ENCODE assay signal across 1 cellular context in the genomic region with DNA sequence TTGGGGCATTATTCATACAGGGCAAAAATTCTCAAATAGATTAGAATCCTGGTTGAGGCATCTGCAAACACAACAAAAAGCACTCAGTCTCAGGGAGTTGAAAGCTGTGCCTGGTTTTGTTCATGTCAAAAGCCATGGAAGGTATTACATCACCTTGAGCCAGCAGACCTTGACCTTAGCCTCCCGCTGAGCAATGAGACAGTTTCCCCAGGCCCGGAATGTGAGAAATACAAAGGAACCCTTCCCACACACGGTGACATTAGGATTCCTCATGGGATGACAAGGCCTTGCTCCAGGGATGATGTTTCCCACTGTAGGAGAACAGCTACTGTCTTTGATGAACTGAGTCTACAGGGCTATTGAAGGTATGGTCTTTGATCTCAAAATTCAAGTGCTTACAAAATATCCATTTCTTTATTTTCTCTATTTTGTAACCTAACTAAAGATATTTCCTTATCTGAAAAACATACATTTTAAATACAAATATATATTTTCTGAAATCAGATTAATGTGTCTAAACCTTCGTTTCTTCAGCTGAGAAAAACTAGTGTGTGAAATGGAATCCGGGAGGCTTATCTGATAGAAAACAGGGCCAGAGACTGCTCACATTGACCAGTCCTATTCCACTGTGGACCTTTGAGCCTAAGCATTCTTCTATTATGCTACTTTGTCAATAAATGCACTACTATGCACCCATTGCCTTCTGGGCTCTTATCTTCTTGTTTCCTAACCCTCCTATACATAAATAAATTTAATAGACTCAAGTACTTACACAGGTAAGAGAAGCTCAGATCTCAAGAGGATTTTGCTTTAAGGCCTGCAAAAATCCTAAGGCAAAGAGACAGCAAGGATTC.
TF ChIP-seq lines count a peak whose summit lies in the region.

No MANE protein-coding gene starts in this region.

TF ChIP-seq in HepG2, 621 proteins besides CTCF, POLR2A, EP300 and RAD21 (continued from another document and continues in another):
- TF ChIP-seq, protein P1, sequence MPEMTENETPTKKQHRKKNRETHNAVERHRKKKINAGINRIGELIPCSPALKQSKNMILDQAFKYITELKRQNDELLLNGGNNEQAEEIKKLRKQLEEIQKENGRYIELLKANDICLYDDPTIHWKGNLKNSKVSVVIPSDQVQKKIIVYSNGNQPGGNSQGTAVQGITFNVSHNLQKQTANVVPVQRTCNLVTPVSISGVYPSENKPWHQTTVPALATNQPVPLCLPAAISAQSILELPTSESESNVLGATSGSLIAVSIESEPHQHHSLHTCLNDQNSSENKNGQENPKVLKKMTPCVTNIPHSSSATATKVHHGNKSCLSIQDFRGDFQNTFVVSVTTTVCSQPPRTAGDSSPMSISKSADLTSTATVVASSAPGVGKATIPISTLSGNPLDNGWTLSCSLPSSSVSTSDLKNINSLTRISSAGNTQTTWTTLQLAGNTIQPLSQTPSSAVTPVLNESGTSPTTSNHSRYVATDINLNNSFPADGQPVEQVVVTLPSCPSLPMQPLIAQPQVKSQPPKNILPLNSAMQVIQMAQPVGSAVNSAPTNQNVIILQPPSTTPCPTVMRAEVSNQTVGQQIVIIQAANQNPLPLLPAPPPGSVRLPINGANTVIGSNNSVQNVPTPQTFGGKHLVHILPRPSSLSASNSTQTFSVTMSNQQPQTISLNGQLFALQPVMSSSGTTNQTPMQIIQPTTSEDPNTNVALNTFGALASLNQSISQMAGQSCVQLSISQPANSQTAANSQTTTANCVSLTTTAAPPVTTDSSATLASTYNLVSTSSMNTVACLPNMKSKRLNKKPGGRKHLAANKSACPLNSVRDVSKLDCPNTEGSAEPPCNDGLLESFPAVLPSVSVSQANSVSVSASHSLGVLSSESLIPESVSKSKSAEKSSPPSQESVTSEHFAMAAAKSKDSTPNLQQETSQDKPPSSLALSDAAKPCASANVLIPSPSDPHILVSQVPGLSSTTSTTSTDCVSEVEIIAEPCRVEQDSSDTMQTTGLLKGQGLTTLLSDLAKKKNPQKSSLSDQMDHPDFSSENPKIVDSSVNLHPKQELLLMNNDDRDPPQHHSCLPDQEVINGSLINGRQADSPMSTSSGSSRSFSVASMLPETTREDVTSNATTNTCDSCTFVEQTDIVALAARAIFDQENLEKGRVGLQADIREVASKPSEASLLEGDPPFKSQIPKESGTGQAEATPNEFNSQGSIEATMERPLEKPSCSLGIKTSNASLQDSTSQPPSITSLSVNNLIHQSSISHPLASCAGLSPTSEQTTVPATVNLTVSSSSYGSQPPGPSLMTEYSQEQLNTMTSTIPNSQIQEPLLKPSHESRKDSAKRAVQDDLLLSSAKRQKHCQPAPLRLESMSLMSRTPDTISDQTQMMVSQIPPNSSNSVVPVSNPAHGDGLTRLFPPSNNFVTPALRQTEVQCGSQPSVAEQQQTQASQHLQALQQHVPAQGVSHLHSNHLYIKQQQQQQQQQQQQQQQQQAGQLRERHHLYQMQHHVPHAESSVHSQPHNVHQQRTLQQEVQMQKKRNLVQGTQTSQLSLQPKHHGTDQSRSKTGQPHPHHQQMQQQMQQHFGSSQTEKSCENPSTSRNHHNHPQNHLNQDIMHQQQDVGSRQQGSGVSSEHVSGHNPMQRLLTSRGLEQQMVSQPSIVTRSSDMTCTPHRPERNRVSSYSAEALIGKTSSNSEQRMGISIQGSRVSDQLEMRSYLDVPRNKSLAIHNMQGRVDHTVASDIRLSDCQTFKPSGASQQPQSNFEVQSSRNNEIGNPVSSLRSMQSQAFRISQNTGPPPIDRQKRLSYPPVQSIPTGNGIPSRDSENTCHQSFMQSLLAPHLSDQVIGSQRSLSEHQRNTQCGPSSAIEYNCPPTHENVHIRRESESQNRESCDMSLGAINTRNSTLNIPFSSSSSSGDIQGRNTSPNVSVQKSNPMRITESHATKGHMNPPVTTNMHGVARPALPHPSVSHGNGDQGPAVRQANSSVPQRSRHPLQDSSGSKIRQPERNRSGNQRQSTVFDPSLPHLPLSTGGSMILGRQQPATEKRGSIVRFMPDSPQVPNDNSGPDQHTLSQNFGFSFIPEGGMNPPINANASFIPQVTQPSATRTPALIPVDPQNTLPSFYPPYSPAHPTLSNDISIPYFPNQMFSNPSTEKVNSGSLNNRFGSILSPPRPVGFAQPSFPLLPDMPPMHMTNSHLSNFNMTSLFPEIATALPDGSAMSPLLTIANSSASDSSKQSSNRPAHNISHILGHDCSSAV (CRISPR knock-in tag; IDR thresholded peaks at IDR 0.05; ENCODE audit: borderline replicate concordance): no peak
- TF ChIP-seq ATF1 (CRISPR knock-in tag; IDR thresholded peaks at IDR 0.05): no peak
- TF ChIP-seq GLI4 (CRISPR knock-in tag; IDR thresholded peaks at IDR 0.05; ENCODE audit: borderline replicate concordance): no peak
- TF ChIP-seq ZNF850 (CRISPR knock-in tag; conservative IDR thresholded peaks at IDR 0.05): no peak
- TF ChIP-seq, protein P2, sequence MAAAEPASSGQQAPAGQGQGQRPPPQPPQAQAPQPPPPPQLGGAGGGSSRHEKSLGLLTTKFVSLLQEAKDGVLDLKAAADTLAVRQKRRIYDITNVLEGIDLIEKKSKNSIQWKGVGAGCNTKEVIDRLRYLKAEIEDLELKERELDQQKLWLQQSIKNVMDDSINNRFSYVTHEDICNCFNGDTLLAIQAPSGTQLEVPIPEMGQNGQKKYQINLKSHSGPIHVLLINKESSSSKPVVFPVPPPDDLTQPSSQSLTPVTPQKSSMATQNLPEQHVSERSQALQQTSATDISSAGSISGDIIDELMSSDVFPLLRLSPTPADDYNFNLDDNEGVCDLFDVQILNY (CRISPR knock-in tag; conservative IDR thresholded peaks at IDR 0.05): no peak
- peak; percentile 75 for TF ChIP-seq IRF2 (CRISPR knock-in tag; IDR thresholded peaks at IDR 0.05)
- TF ChIP-seq HMGXB3 (CRISPR knock-in tag; IDR thresholded peaks at IDR 0.05; ENCODE audit: borderline replicate concordance): peak; percentile 72; the same call in 1 of the 2 replicates
- TF ChIP-seq, protein P3, sequence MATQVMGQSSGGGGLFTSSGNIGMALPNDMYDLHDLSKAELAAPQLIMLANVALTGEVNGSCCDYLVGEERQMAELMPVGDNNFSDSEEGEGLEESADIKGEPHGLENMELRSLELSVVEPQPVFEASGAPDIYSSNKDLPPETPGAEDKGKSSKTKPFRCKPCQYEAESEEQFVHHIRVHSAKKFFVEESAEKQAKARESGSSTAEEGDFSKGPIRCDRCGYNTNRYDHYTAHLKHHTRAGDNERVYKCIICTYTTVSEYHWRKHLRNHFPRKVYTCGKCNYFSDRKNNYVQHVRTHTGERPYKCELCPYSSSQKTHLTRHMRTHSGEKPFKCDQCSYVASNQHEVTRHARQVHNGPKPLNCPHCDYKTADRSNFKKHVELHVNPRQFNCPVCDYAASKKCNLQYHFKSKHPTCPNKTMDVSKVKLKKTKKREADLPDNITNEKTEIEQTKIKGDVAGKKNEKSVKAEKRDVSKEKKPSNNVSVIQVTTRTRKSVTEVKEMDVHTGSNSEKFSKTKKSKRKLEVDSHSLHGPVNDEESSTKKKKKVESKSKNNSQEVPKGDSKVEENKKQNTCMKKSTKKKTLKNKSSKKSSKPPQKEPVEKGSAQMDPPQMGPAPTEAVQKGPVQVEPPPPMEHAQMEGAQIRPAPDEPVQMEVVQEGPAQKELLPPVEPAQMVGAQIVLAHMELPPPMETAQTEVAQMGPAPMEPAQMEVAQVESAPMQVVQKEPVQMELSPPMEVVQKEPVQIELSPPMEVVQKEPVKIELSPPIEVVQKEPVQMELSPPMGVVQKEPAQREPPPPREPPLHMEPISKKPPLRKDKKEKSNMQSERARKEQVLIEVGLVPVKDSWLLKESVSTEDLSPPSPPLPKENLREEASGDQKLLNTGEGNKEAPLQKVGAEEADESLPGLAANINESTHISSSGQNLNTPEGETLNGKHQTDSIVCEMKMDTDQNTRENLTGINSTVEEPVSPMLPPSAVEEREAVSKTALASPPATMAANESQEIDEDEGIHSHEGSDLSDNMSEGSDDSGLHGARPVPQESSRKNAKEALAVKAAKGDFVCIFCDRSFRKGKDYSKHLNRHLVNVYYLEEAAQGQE (IDR thresholded peaks at IDR 0.05; ENCODE audit: borderline replicate concordance in 1 of 2, low read depth in 1 of 2, low read length in 2 of 2): 0 out of 4 replicates have a peak, but pooled peaks of 1 of the 2 experiments have one; percentile 44
- no peak for TF ChIP-seq ZNF17 (CRISPR knock-in tag; IDR thresholded peaks at IDR 0.05)
- TF ChIP-seq IRX3 (CRISPR knock-in tag; IDR thresholded peaks at IDR 0.05; ENCODE audit: borderline replicate concordance, low read depth): no peak
- peak; percentile 76; the same call in 1 of the 2 replicates for TF ChIP-seq ZKSCAN5 (CRISPR knock-in tag; IDR thresholded peaks at IDR 0.05)
- no peak for TF ChIP-seq ZZZ3 (CRISPR knock-in tag; IDR thresholded peaks at IDR 0.05; ENCODE audit: borderline replicate concordance)
- TF ChIP-seq MAX (IDR thresholded peaks at IDR 0.05): peak; percentile 63; the same call in 1 of the 2 replicates
- TF ChIP-seq PLSCR1 (CRISPR knock-in tag; IDR thresholded peaks at IDR 0.05; ENCODE audit: borderline replicate concordance): no peak
- no peak for TF ChIP-seq MTF1 (CRISPR knock-in tag; IDR thresholded peaks at IDR 0.05)
- TF ChIP-seq ZSCAN25 (CRISPR knock-in tag; IDR thresholded peaks at IDR 0.05): no peak
- TF ChIP-seq, protein P4, sequence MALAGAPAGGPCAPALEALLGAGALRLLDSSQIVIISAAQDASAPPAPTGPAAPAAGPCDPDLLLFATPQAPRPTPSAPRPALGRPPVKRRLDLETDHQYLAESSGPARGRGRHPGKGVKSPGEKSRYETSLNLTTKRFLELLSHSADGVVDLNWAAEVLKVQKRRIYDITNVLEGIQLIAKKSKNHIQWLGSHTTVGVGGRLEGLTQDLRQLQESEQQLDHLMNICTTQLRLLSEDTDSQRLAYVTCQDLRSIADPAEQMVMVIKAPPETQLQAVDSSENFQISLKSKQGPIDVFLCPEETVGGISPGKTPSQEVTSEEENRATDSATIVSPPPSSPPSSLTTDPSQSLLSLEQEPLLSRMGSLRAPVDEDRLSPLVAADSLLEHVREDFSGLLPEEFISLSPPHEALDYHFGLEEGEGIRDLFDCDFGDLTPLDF (CRISPR knock-in tag; IDR thresholded peaks at IDR 0.05): no peak
- TF ChIP-seq, protein P5, sequence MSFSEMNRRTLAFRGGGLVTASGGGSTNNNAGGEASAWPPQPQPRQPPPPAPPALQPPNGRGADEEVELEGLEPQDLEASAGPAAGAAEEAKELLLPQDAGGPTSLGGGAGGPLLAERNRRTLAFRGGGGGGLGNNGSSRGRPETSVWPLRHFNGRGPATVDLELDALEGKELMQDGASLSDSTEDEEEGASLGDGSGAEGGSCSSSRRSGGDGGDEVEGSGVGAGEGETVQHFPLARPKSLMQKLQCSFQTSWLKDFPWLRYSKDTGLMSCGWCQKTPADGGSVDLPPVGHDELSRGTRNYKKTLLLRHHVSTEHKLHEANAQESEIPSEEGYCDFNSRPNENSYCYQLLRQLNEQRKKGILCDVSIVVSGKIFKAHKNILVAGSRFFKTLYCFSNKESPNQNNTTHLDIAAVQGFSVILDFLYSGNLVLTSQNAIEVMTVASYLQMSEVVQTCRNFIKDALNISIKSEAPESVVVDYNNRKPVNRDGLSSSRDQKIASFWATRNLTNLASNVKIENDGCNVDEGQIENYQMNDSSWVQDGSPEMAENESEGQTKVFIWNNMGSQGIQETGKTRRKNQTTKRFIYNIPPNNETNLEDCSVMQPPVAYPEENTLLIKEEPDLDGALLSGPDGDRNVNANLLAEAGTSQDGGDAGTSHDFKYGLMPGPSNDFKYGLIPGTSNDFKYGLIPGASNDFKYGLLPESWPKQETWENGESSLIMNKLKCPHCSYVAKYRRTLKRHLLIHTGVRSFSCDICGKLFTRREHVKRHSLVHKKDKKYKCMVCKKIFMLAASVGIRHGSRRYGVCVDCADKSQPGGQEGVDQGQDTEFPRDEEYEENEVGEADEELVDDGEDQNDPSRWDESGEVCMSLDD (CRISPR knock-in tag; IDR thresholded peaks at IDR 0.05; ENCODE audit: borderline replicate concordance): no peak; the same call in 1 of the 2 replicates
- TF ChIP-seq SIN3B (IDR thresholded peaks at IDR 0.05; ENCODE audit: low read length): no peak
- no peak for TF ChIP-seq HBP1 (CRISPR knock-in tag; IDR thresholded peaks at IDR 0.05; ENCODE audit: low read depth)
- no peak for TF ChIP-seq PTBP1 (IDR thresholded peaks at IDR 0.05; ENCODE audit: low read depth, low read length, poor library complexity, severe bottlenecking)
- TF ChIP-seq MED1 (CRISPR knock-in tag; IDR thresholded peaks at IDR 0.05): peak; percentile 86
